In genomic region chrX:20218809-20219505, GRCh38 we compare ENCODE assay signal across 11 cellular contexts. TPM values are rescaled to one million over a fixed set of nuclear protein-coding genes. Genes with fewer than 3 reads are reported as not detected.
DNase-seq lines count a peak whose midpoint lies in the region; ATAC-seq and TF ChIP-seq lines count a peak whose summit lies in the region.
"Had no signal": no experiment of that assay in that cellular context is flagged by ENCODE, and none has a peak within 500 bp of the region (broad histone marks: within the 10 kb centered on the region; RNA-seq: fewer than 3 reads in every experiment).

No MANE protein-coding gene starts in this region.

- POLR2A ChIA-PET in GM10248 (lab: Yijun Ruan, JAX): no interaction called here

- intact Hi-C loops in natural killer cell (cut with micrococcal nuclease): no loop called here

- TF ChIP-seq CTCF in natural killer cell (IDR thresholded peaks at IDR 0.05) (no peak), GM10248 (IDR thresholded peaks at IDR 0.05; ENCODE audit: control extremely low read depth, extremely low read depth, low read depth, missing control alignments) (no peak)

- H3K4me1 Mint-ChIP-seq in natural killer cell: peaks cover 29 to 35% of the 10 kb centered on the region in 2 donors
- peaks cover 14 to 16% of the 10 kb centered on the region in 2 donors for H3K4me1 Mint-ChIP-seq in natural killer cell treated with Interleukin-12 subunit alpha and Interleukin-12 subunit beta and Interleukin-15 and Interleukin-18, amount 100 ng/mL, for 72 hours (ENCODE audit: low read depth in 2 of 2)

- H3K27ac Mint-ChIP-seq in natural killer cell: peak overlapping the region; percentile 58 to 59
- H3K27ac Mint-ChIP-seq in natural killer cell treated with Interleukin-12 subunit alpha and Interleukin-12 subunit beta and Interleukin-15 and Interleukin-18, amount 100 ng/mL, for 72 hours: no peak overlapping the region
- H3K27ac Mint-ChIP-seq: activated T-helper 1 cell treated with anti-CD3 and anti-CD28 coated beads, Interleukin-12 subunit alpha, Interleukin-12 subunit beta, Interleukin-2, Interleukin-4 antibody, amounts not matched to agents 30 ng/mL and 10 ng/mL and 1 ng/mL, durations not matched to agents 14 hours and 24 hours and 36 hours; type B pancreatic cell had no signal

- DNase-seq in natural killer cell: no peak
- no peak for DNase-seq in natural killer cell treated with Interleukin-12 subunit alpha and Interleukin-12 subunit beta and Interleukin-15 and Interleukin-18, amount 100 ng/mL, for 72 hours (ENCODE audit: low spot score)
- DNase-seq in glomerular visceral epithelial cell (ENCODE audit: extremely low spot score): peak; percentile 8
- peak; percentile 32 for DNase-seq in myocyte (ENCODE audit: low read depth)
- no peak for DNase-seq in OCI-M2 (lab: John Stamatoyannopoulos, UW; ENCODE audit: unreplicated experiment)
- no peak for DNase-seq in NOMO-1 treated with dmso at 0.1 percent for 144 hours (lab: John Stamatoyannopoulos, UW; ENCODE audit: unreplicated experiment)
- DNase-seq in GM10248 (ENCODE audit: extremely low spot score): no peak
- DNase-seq: SHP77 had no signal

- peaks cover 0 to 14% of the 10 kb centered on the region in 2 donors for H3K27me3 Mint-ChIP-seq in natural killer cell (ENCODE audit: low read depth in 2 of 2)
- peaks cover 0 to 3% of the 10 kb centered on the region in 2 donors for H3K27me3 Mint-ChIP-seq in natural killer cell treated with Interleukin-12 subunit alpha and Interleukin-12 subunit beta and Interleukin-15 and Interleukin-18, amount 100 ng/mL, for 72 hours
- H3K27me3 Mint-ChIP-seq: type B pancreatic cell had no signal

- CTCF ChIA-PET in GM10248 (lab: Yijun Ruan, JAX): interaction anchor here (1.6 kb wide), 1 partner anchor 13 kb away, joined by 4 read pairs; no protein-coding TSS in a partner anchor

- no peaks in the 10 kb centered on the region for H3K36me3 Mint-ChIP-seq in natural killer cell
- no peaks in the 10 kb centered on the region for H3K36me3 Mint-ChIP-seq in natural killer cell treated with Interleukin-12 subunit alpha and Interleukin-12 subunit beta and Interleukin-15 and Interleukin-18, amount 100 ng/mL, for 72 hours
- H3K36me3 Mint-ChIP-seq: type B pancreatic cell had no signal

- no peak for ATAC-seq in natural killer cell
- ATAC-seq in natural killer cell treated with Interleukin-12 subunit alpha and Interleukin-12 subunit beta and Interleukin-15 and Interleukin-18, amount 100 ng/mL, for 72 hours: no peak
- no peak for ATAC-seq in HG02623 (IDR thresholded peaks at IDR 0.05; ENCODE audit: unreplicated experiment)

- no peak overlapping the region for H3K4me3 Mint-ChIP-seq in natural killer cell
- H3K4me3 Mint-ChIP-seq in natural killer cell treated with Interleukin-12 subunit alpha and Interleukin-12 subunit beta and Interleukin-15 and Interleukin-18, amount 100 ng/mL, for 72 hours: no peak overlapping the region
- H3K4me3 Mint-ChIP-seq: activated T-helper 1 cell treated with anti-CD3 and anti-CD28 coated beads, Interleukin-12 subunit alpha, Interleukin-12 subunit beta, Interleukin-2, Interleukin-4 antibody, amounts not matched to agents 30 ng/mL and 10 ng/mL and 1 ng/mL, durations not matched to agents 14 hours and 24 hours and 36 hours; type B pancreatic cell had no signal

- H3K9me3 Mint-ChIP-seq in natural killer cell: no peaks in the 10 kb centered on the region
- H3K9me3 Mint-ChIP-seq in natural killer cell treated with Interleukin-12 subunit alpha and Interleukin-12 subunit beta and Interleukin-15 and Interleukin-18, amount 100 ng/mL, for 72 hours: no peaks in the 10 kb centered on the region
- H3K9me3 Mint-ChIP-seq: activated T-helper 1 cell treated with anti-CD3 and anti-CD28 coated beads, Interleukin-12 subunit alpha, Interleukin-12 subunit beta, Interleukin-2, Interleukin-4 antibody, amounts not matched to agents 30 ng/mL and 10 ng/mL and 1 ng/mL, durations not matched to agents 14 hours and 24 hours and 36 hours had no signal

RNA-seq across cellular contexts. Expression of gene RPS6KA3, which starts 47.8 kb away (rescaled TPM):
- total RNA-seq in natural killer cell (10 to 100 TPM; 62.1 to 82.9 (median 79.4) TPM), myocyte (33.0 and 39.9 TPM in 2 replicates)
- 10 to 100 TPM; 64.5 to 82.4 TPM for total RNA-seq in natural killer cell treated with Interleukin-12 subunit alpha and Interleukin-12 subunit beta and Interleukin-15 and Interleukin-18, amount 100 ng/mL, for 72 hours
- polyA plus RNA-seq in myocyte (2012): 12.2 TPM

Comparison
In these comparisons a context has a peak if more than half of its experiments do, and no peak if none do; other contexts are left out.
1. H3K27ac Mint-ChIP-seq: peak in natural killer cell (2 of 2); none in natural killer cell treated with Interleukin-12 subunit alpha and Interleukin-12 subunit beta and Interleukin-15 and Interleukin-18, amount 100 ng/mL, for 72 hours (0 of 2).
2. DNase-seq: peak in glomerular visceral epithelial cell (single experiment) and myocyte (single experiment); none in natural killer cell (single experiment), natural killer cell treated with Interleukin-12 subunit alpha and Interleukin-12 subunit beta and Interleukin-15 and Interleukin-18, amount 100 ng/mL, for 72 hours (single experiment), OCI-M2 (single experiment), NOMO-1 treated with dmso at 0.1 percent for 144 hours (single experiment) and GM10248 (single experiment).